10 cellular contexts compared by ENCODE assay signal in genomic region chr12:55718650-55719275, GRCh38. TPM values are rescaled to one million over a fixed set of nuclear protein-coding genes. Genes with fewer than 3 reads are reported as not detected.
A peak's percentile ranks its signal among the peaks of the same experiment; 100 is the strongest.
DNase-seq lines count a peak whose midpoint lies in the region; ATAC-seq and TF ChIP-seq lines count a peak whose summit lies in the region.
"Had no signal": no experiment of that assay in that cellular context is flagged by ENCODE, and none has a peak within 500 bp of the region (broad histone marks: within the 10 kb centered on the region; RNA-seq: fewer than 3 reads in every experiment).

No MANE protein-coding gene starts in this region.

- intact Hi-C loops in sigmoid colon (cut with DNase I), result no loop called here

- no peak for TF ChIP-seq CTCF in Peyer's patch (IDR thresholded peaks at IDR 0.05)
- no peak for TF ChIP-seq CTCF in fibroblast of mammary gland (conservative IDR thresholded peaks at IDR 0.05; ENCODE audit: control insufficient read depth, insufficient read depth, low read depth, low read length)
- no peak for TF ChIP-seq CTCF in sigmoid colon (IDR thresholded peaks at IDR 0.05)

- no peak for TF ChIP-seq EP300 in sigmoid colon (IDR thresholded peaks at IDR 0.05)

- H3K27ac ChIP-seq in Peyer's patch (peak overlapping the region in 3 of 4 donors; percentile 71 to 96 (median 94)), sigmoid colon (peak overlapping the region; percentile 100)

- no peaks in the 10 kb centered on the region for H3K9me3 ChIP-seq in ES-I3 (ENCODE audit: control insufficient read depth, insufficient read depth, low read length)
- H3K9me3 ChIP-seq in Peyer's patch, result no peaks in the 10 kb centered on the region
- no peaks in the 10 kb centered on the region for H3K9me3 ChIP-seq in sigmoid colon

- H3K9ac ChIP-seq in ES-I3 (ENCODE audit: low read depth, low read length), result peak overlapping the region; percentile 86; the same call in 1 of the 2 replicates

- no peaks in the 10 kb centered on the region for H3K36me3 ChIP-seq in ES-I3 (ENCODE audit: insufficient read depth, low read length)
- peaks cover 0 to 6% (median 0%) of the 10 kb centered on the region in 3 donors for H3K36me3 ChIP-seq in Peyer's patch
- H3K36me3 ChIP-seq in sigmoid colon, result peaks cover 0 to under 1% (median 0%) of the 10 kb centered on the region in 4 donors

- H3K4me1 ChIP-seq in ES-I3 (ENCODE audit: insufficient read depth, low read length), result peaks cover 34% of the 10 kb centered on the region
- H3K4me1 ChIP-seq in Peyer's patch, result peaks cover 7 to 69% (median 13%) of the 10 kb centered on the region in 4 donors
- peaks cover 0 to 85% (median 81%) of the 10 kb centered on the region in 4 donors for H3K4me1 ChIP-seq in sigmoid colon

- H3K27me3 ChIP-seq in Peyer's patch, result no peaks in the 10 kb centered on the region
- no peaks in the 10 kb centered on the region for H3K27me3 ChIP-seq in sigmoid colon

- TF ChIP-seq POLR2A in Peyer's patch (IDR thresholded peaks at IDR 0.05) (no peak), sigmoid colon (IDR thresholded peaks at IDR 0.05) (no peak)

- WGBS in sigmoid colon, 2 donors, result 81 to 83% methylated on average over 4 of the region's 4 CpGs

- peak in 1 of 3 donors; percentile 29 for DNase-seq in Peyer's patch
- peak; percentile 82 for DNase-seq in fibroblast of mammary gland (ENCODE audit: low read depth)
- DNase-seq in sigmoid colon, result no peak
- DNase-seq in stimulated activated CD4-positive, alpha-beta T cell treated with anti-CD3 and anti-CD28 coated beads, Interleukin-4, amount 100 ng/mL, for 1 hour, result no peak
- no peak for DNase-seq in T1000 (lab: John Stamatoyannopoulos, UW)
- no peak for DNase-seq in NCI-H2171 treated with DMSO at 0.1 percent for 48 hours (lab: John Stamatoyannopoulos, UW)
- DNase-seq: activated naive CD8-positive, alpha-beta T cell treated with anti-CD3 and anti-CD28 coated beads, Interleukin-2, amount 10 ng/mL, durations not matched to agents 7 days and 5 days; GOT3 had no signal

- no peak overlapping the region for H3K4me3 ChIP-seq in Peyer's patch
- H3K4me3 ChIP-seq in fibroblast of mammary gland (ENCODE audit: control insufficient read depth, low read depth, low read length), result no peak overlapping the region
- H3K4me3 ChIP-seq in sigmoid colon, result no peak overlapping the region

- no peak for ATAC-seq in HG02970 (IDR thresholded peaks at IDR 0.05; ENCODE audit: low FRiP score, unreplicated experiment)

RNA-seq across cellular contexts. Expression of gene RDH5, which starts 1.4 kb away (rescaled TPM):
- 100 to 1,000 TPM in 1 of 4 donors, 10 to 100 TPM in 3; 47.0 to 113 (median 90.9) TPM for total RNA-seq in Peyer's patch
- total RNA-seq in sigmoid colon, result 10 to 100 TPM; 11.2 to 37.5 (median 32.1) TPM
- polyA plus RNA-seq in sigmoid colon, result 10 to 100 TPM in 2 of 3 donors, 1 to 10 TPM in 1; 8.4 to 34.4 (median 27.1) TPM

RNA-seq across cellular contexts. Expression of gene BLOC1S1, which starts 2.9 kb away (rescaled TPM):
- total RNA-seq in Peyer's patch, result 100 to 1,000 TPM in 3 of 4 donors, 10 to 100 TPM in 1; 72.6 to 332 (median 248) TPM
- 100 to 1,000 TPM; 173 to 356 (median 317) TPM for total RNA-seq in sigmoid colon
- polyA plus RNA-seq in sigmoid colon, result 100 to 1,000 TPM; 329 to 655 (median 634) TPM

RNA-seq across cellular contexts. Expression of gene CD63, which starts 10.0 kb away (rescaled TPM):
- total RNA-seq in Peyer's patch (100 to 1,000 TPM; 139 to 433 (median 351) TPM), sigmoid colon (100 to 1,000 TPM; 670 to 933 (median 849) TPM)
- 1,000 to 10,000 TPM in 1 of 3 donors, 100 to 1,000 TPM in 2; 450 to 1,058 (median 486) TPM for polyA plus RNA-seq in sigmoid colon

RNA-seq across cellular contexts. Expression of gene ITGA7, which starts 11.1 kb away (rescaled TPM):
- total RNA-seq in Peyer's patch, result 10 to 100 TPM; 13.1 to 29.0 (median 27.0) TPM
- total RNA-seq in sigmoid colon, result 100 to 1,000 TPM in 3 of 4 donors, 10 to 100 TPM in 1; 66.6 to 588 (median 204) TPM
- polyA plus RNA-seq in sigmoid colon, result 10 to 100 TPM in 1 of 3 donors, 1 to 10 TPM in 2; 1.8 to 21.0 (median 3.6) TPM

RNA-seq across cellular contexts. Expression of gene GDF11, which starts 24.2 kb away (rescaled TPM):
- total RNA-seq in Peyer's patch, result 10 to 100 TPM in 1 of 4 donors, 1 to 10 TPM in 1, under 1 TPM in 2; 0.35 to 14.9 (median 1.1) TPM
- 10 to 100 TPM in 1 of 4 donors, 1 to 10 TPM in 3; 4.3 to 12.2 (median 4.6) TPM for total RNA-seq in sigmoid colon
- polyA plus RNA-seq in sigmoid colon, result 1 to 10 TPM; 1.2 to 3.9 (median 2.4) TPM
